ENCODE assay signal across 23 cellular contexts in the genomic region with DNA sequence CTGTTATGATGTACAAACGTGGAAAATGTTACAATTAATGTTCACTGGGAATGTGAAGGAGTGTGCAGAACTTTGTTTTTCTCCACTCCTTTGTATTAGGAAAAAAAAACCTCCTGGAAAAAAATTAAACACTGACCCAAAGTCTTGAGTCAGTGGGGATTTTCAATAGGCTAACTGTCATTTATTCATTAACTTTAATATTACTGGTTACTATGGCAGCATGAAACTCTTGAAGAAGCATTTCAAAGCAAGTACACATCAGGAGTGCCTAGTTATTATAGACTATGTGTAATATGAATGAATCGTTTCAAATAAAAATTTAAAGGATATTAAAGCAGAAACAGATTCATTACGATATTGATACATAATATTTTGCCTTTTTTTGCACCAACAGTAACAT.
A peak's percentile ranks its signal among the peaks of the same experiment; 100 is the strongest.
DNase-seq lines count a peak whose midpoint lies in the region; ATAC-seq and TF ChIP-seq lines count a peak whose summit lies in the region.
"Had no signal": no experiment of that assay in that cellular context is flagged by ENCODE, and none has a peak within 500 bp of the region (broad histone marks: within the 10 kb centered on the region; RNA-seq: fewer than 3 reads in every experiment).

No MANE protein-coding gene starts in this region.

- H3K4me1 ChIP-seq in body of pancreas (peaks cover 17% of the 10 kb centered on the region), Caco-2 (no peaks in the 10 kb centered on the region)

- no peaks in the 10 kb centered on the region for H3K36me3 Mint-ChIP-seq in Caco-2 (ENCODE audit: insufficient read depth, unreplicated experiment)
- H3K36me3 Mint-ChIP-seq: naive thymus-derived CD4-positive, alpha-beta T cell had no signal

- intact Hi-C loops in body of pancreas (cut with DNase I) = no loop called here
- intact Hi-C loops in Caco-2 (cut with micrococcal nuclease; ENCODE audit: unreplicated experiment) = no loop called here

- H3K9me3 ChIP-seq in body of pancreas (no peaks in the 10 kb centered on the region), Caco-2 (no peaks in the 10 kb centered on the region)

- H3K9me3 Mint-ChIP-seq in Caco-2 (ENCODE audit: unreplicated experiment) = no peaks in the 10 kb centered on the region
- H3K9me3 Mint-ChIP-seq: activated naive CD4-positive, alpha-beta T cell treated with anti-CD3 and anti-CD28 coated beads for 36 hours; activated T-cell treated with anti-CD3 and anti-CD28 coated beads, Interleukin-2, amount 50 U/mL, for 4 hours; GM23338; naive thymus-derived CD4-positive, alpha-beta T cell had no signal

- TF ChIP-seq POLR2A in body of pancreas (IDR thresholded peaks at IDR 0.05) (no peak), GM18505 (IDR thresholded peaks at IDR 0.05; ENCODE audit: borderline replicate concordance, extremely low read depth, insufficient read depth, insufficient read length) (no peak)

- no peak overlapping the region for H3K4me3 ChIP-seq in body of pancreas
- H3K4me3 ChIP-seq in Caco-2 (ENCODE audit: low read depth, low read length) = no peak overlapping the region
- H3K4me3 ChIP-seq: GM23338 had no signal

- peak overlapping the region in 1 of 4 donors; percentile 12 for H3K27ac ChIP-seq in body of pancreas
- H3K27ac ChIP-seq: foreskin keratinocyte had no signal

- H3K4me3 Mint-ChIP-seq in Caco-2 (ENCODE audit: unreplicated experiment) = no peak overlapping the region
- H3K4me3 Mint-ChIP-seq: activated CD8-positive, alpha-beta T cell treated with anti-CD3 and anti-CD28 coated beads, Interleukin-2, amount 10 ng/mL, durations not matched to agents 7 days and 5 days; activated naive CD4-positive, alpha-beta T cell treated with anti-CD3 and anti-CD28 coated beads for 36 hours; activated T-cell treated with anti-CD3 and anti-CD28 coated beads, Interleukin-2, amount 50 U/mL, for 4 hours; GM23338; naive thymus-derived CD4-positive, alpha-beta T cell had no signal

- POLR2A ChIA-PET in Caco-2 (lab: Charles Lee) = no interaction called here

- no peaks in the 10 kb centered on the region for H3K27me3 Mint-ChIP-seq in Caco-2 (ENCODE audit: insufficient read depth, unreplicated experiment)

- no peaks in the 10 kb centered on the region for H3K27me3 ChIP-seq in body of pancreas
- H3K27me3 ChIP-seq in Caco-2 (replicated peaks; ENCODE audit: control insufficient read depth, insufficient read depth, low read length) = no peaks in the 10 kb centered on the region
- H3K27me3 ChIP-seq: foreskin keratinocyte had no signal

- ATAC-seq in GM19467 (IDR thresholded peaks at IDR 0.05; ENCODE audit: unreplicated experiment) (peak; percentile 57), HG03097 (IDR thresholded peaks at IDR 0.05; ENCODE audit: low FRiP score, unreplicated experiment) (peak; percentile 56), body of pancreas (peak; percentile 30), GM18505 (IDR thresholded peaks at IDR 0.05; ENCODE audit: unreplicated experiment) (no peak)
- ATAC-seq: activated CD8-positive, alpha-beta T cell treated with anti-CD3 and anti-CD28 coated beads, Interleukin-2, amount 10 ng/mL, durations not matched to agents 7 days and 5 days; activated T-cell treated with anti-CD3 and anti-CD28 coated beads, Interleukin-2, amount 50 U/mL, for 4 hours; GM23338; naive thymus-derived CD4-positive, alpha-beta T cell; right cardiac atrium had no signal

- DNase-seq in Caki2 (ENCODE audit: low read depth) (peak; percentile 77), body of pancreas (no peak), Caco-2 (no peak), superior temporal gyrus (ENCODE audit: extremely low spot score) (no peak), Ammon's horn (ENCODE audit: low spot score) (no peak)
- DNase-seq: activated CD4-positive, CD25-positive, alpha-beta regulatory T cell treated with anti-CD3 and anti-CD28 coated beads, Interleukin-2, amount 50 U/mL, for 72 hours; activated CD8-positive, alpha-beta T cell treated with anti-CD3 and anti-CD28 coated beads, Interleukin-2, amount 10 ng/mL, durations not matched to agents 7 days and 5 days; activated naive CD4-positive, alpha-beta T cell treated with anti-CD3 and anti-CD28 coated beads for 36 hours; activated T-cell treated with anti-CD3 and anti-CD28 coated beads, Interleukin-2, amount 50 U/mL, for 4 hours; C1 segment of cervical spinal cord; dermis blood vessel endothelial cell; KBM-7; naive thymus-derived CD4-positive, alpha-beta T cell; NCI-H1694; right cardiac atrium; SHP77; stimulated activated CD4-positive, alpha-beta T cell treated with anti-CD3 and anti-CD28 coated beads, Interleukin-15, amount 100 ng/mL, for 24 hours; SW 1271 had no signal

- in situ Hi-C loops in Caki2 (cut with HindIII; ENCODE audit: low pct_unique_long_range_greater_than_20kb, low sequenced_read_pairs) = no loop called here

- TF ChIP-seq CTCF in body of pancreas (IDR thresholded peaks at IDR 0.05) (no peak), Caco-2 (IDR thresholded peaks at IDR 0.05; ENCODE audit: insufficient read depth in 1 of 2, low read depth in 1 of 2, low read length in 1 of 2, severe bottlenecking in 1 of 2, unreplicated experiment in 1 of 2) (no peak)

- WGBS in body of pancreas, 2 donors = 36 to 38% methylated on average over 3 of the region's 3 CpGs

- no peak overlapping the region for H3K27ac Mint-ChIP-seq in Caco-2 (ENCODE audit: unreplicated experiment)
- H3K27ac Mint-ChIP-seq: activated CD8-positive, alpha-beta T cell treated with anti-CD3 and anti-CD28 coated beads, Interleukin-2, amount 10 ng/mL, durations not matched to agents 7 days and 5 days; activated naive CD4-positive, alpha-beta T cell treated with anti-CD3 and anti-CD28 coated beads for 36 hours; GM23338; naive thymus-derived CD4-positive, alpha-beta T cell had no signal

- BruUV-seq in Caco-2 (replicated peaks; lab: Mats Ljungman, UMichigan) = no TSS peak

- H3K4me1 Mint-ChIP-seq in Caco-2 (ENCODE audit: low read depth, unreplicated experiment) = no peaks in the 10 kb centered on the region
- H3K4me1 Mint-ChIP-seq: naive thymus-derived CD4-positive, alpha-beta T cell had no signal

- no peaks in the 10 kb centered on the region for H3K36me3 ChIP-seq in body of pancreas (replicated peaks in 1 of 2; ENCODE audit: insufficient read depth in 1 of 2, low read depth in 2 of 2)
- H3K36me3 ChIP-seq in Caco-2 (ENCODE audit: control insufficient read depth, insufficient read depth, low read length) = no peaks in the 10 kb centered on the region

- CTCF ChIA-PET in Caco-2 (lab: Charles Lee) = no interaction called here
